ENCODE assay signal across 8 cellular contexts in genomic region chr17:19003543-19003965, GRCh38. TPM values are rescaled to one million over a fixed set of nuclear protein-coding genes. Genes with fewer than 3 reads are reported as not detected.
DNase-seq lines count a peak whose midpoint lies in the region; ATAC-seq and TF ChIP-seq lines count a peak whose summit lies in the region.

No MANE protein-coding gene starts in this region.

- peak in 1 of 2 donors; percentile 3 for ATAC-seq in right cardiac atrium
- no peak for ATAC-seq in left ventricle myocardium superior
- ATAC-seq in mucosa of descending colon: no peak
- ATAC-seq in omental fat pad (ENCODE audit: low FRiP score): no peak
- ATAC-seq in GM19452 (IDR thresholded peaks at IDR 0.05; ENCODE audit: unreplicated experiment): no peak

- no peaks in the 10 kb centered on the region for H3K27me3 ChIP-seq in right cardiac atrium (ENCODE audit: control insufficient read depth, insufficient read depth)

- no peaks in the 10 kb centered on the region for H3K4me1 ChIP-seq in right cardiac atrium (ENCODE audit: control insufficient read depth, insufficient read depth, low read length)
- H3K4me1 ChIP-seq in mucosa of descending colon (ENCODE audit: low read depth): peaks cover 29% of the 10 kb centered on the region

- TF ChIP-seq CTCF in mucosa of descending colon (IDR thresholded peaks at IDR 0.05) (no peak), omental fat pad (IDR thresholded peaks at IDR 0.05) (no peak)

- no peaks in the 10 kb centered on the region for H3K9me3 ChIP-seq in right cardiac atrium (ENCODE audit: control insufficient read depth, low read length)
- no peaks in the 10 kb centered on the region for H3K9me3 ChIP-seq in mucosa of descending colon

- H3K4me3 ChIP-seq in right cardiac atrium (ENCODE audit: low read length) (peak overlapping the region; percentile 72), mucosa of descending colon (peak overlapping the region; percentile 57)

- DNase-seq in right cardiac atrium (peak in 1 of 3 donors; percentile 56), left ventricle myocardium superior (no peak), mucosa of descending colon (peak in 1 of 3 donors; percentile 61), omental fat pad (ENCODE audit: low spot score) (no peak), NCI-H345 treated with DMSO at 0.1 percent for 48 hours (lab: John Stamatoyannopoulos, UW; ENCODE audit: unreplicated experiment) (no peak), SIG-M5 treated with dmso at 0.1 percent for 504 hours (lab: John Stamatoyannopoulos, UW; ENCODE audit: unreplicated experiment) (no peak)
- DNase-seq in central memory CD4-positive, alpha-beta T cell: peak; percentile 12

- 50% methylated on average over 39 of the region's 39 CpGs for WGBS in right cardiac atrium

- intact Hi-C loops in right cardiac atrium (cut with DNase I): no loop called here
- intact Hi-C loops in left ventricle myocardium superior (cut with micrococcal nuclease): no loop called here
- intact Hi-C loops in mucosa of descending colon (cut with DNase I, micrococcal nuclease): no loop called here

- H3K27ac ChIP-seq in right cardiac atrium (ENCODE audit: low read length): peak overlapping the region; percentile 7

- no peaks in the 10 kb centered on the region for H3K36me3 ChIP-seq in mucosa of descending colon (ENCODE audit: low read depth)

RNA-seq across cellular contexts. Expression of gene FAM83G, which starts 1.0 kb away (rescaled TPM):
- total RNA-seq in right cardiac atrium (10 to 100 TPM; 27.7 to 40.2 (median 30.3) TPM), left ventricle myocardium superior (2.3 TPM), mucosa of descending colon (10 to 100 TPM; 18.9 to 40.4 (median 29.1) TPM), omental fat pad (10 to 100 TPM in 3 of 4 donors, under 1 TPM in 1; 0.95 to 19.9 (median 14.3) TPM)
- 18.7 TPM for polyA plus RNA-seq in right cardiac atrium

RNA-seq across cellular contexts. Expression of gene GRAP, which starts 43.2 kb away (rescaled TPM):
- 1 to 10 TPM; 2.8 to 4.1 (median 3.6) TPM for total RNA-seq in right cardiac atrium
- 2.3 TPM for polyA plus RNA-seq in right cardiac atrium
- total RNA-seq in left ventricle myocardium superior: 2.2 TPM
- 1 to 10 TPM; 1.2 to 2.5 (median 1.8) TPM for total RNA-seq in mucosa of descending colon
- total RNA-seq in omental fat pad: 10 to 100 TPM in 1 of 4 donors, 1 to 10 TPM in 3; 2.6 to 13.2 (median 6.8) TPM

RNA-seq across cellular contexts. Expression of gene SLC5A10, which starts 51.6 kb away (rescaled TPM):
- total RNA-seq in right cardiac atrium: 1 to 10 TPM in 2 of 4 donors, under 1 TPM in 2; 0.17 to 2.3 (median 1.3) TPM
- 0.61 TPM for polyA plus RNA-seq in right cardiac atrium
- not detected for total RNA-seq in left ventricle myocardium superior
- under 1 TPM in 1 of 3 donors, not detected in 2; 0.12 TPM for total RNA-seq in mucosa of descending colon
- total RNA-seq in omental fat pad: not detected
